Comparison of ENCODE assay signal across 8 cellular contexts in genomic region chr17:60392845-60393702, GRCh38. TPM values are rescaled to one million over a fixed set of nuclear protein-coding genes. Genes with fewer than 3 reads are reported as not detected.
A peak's percentile ranks its signal among the peaks of the same experiment; 100 is the strongest.
DNase-seq lines count a peak whose midpoint lies in the region; ATAC-seq and TF ChIP-seq lines count a peak whose summit lies in the region.

No MANE protein-coding gene starts in this region.

- H3K56ac ChIP-seq in H9 (ENCODE audit: insufficient read length, low read depth, low read length): peak overlapping the region; percentile 41

- no peaks in the 10 kb centered on the region for H4K20me1 ChIP-seq in H9 (ENCODE audit: control insufficient read depth, insufficient read depth, insufficient read length)

- TF ChIP-seq CTCF in H9 (conservative IDR thresholded peaks at IDR 0.05): no peak
- TF ChIP-seq CTCF in osteocyte (IDR thresholded peaks at IDR 0.05): no peak

- H2BK5ac ChIP-seq in H9 (ENCODE audit: insufficient read length, low read length): peak overlapping the region; percentile 5

- peak overlapping the region; percentile 90 for H3K14ac ChIP-seq in H9 (ENCODE audit: insufficient read depth, low read length)

- peak; percentile 32 for DNase-seq in Ammon's horn (ENCODE audit: low spot score)
- DNase-seq in H9: no peak
- DNase-seq in NCI-H524 (lab: John Stamatoyannopoulos, UW): peak; percentile 43 to 68
- peak; percentile 32 to 41 for DNase-seq in activated T-cell treated with anti-CD3 and anti-CD28 coated beads, Interleukin-2, amount 50 U/mL, for 72 hours
- peak; percentile 65 for DNase-seq in fibroblast of peridontal ligament (ENCODE audit: extremely low read depth)
- DNase-seq in osteocyte (ENCODE audit: extremely low spot score, unreplicated experiment): no peak

- no peaks in the 10 kb centered on the region for H3K9me3 ChIP-seq in H9 (ENCODE audit: control insufficient read depth, low read depth, low read length)

- H3K4me1 ChIP-seq in H9 (ENCODE audit: insufficient read depth, low read length): peaks cover 5% of the 10 kb centered on the region; the same call in 1 of the 2 replicates

- no peak overlapping the region for H4K8ac ChIP-seq in H9 (replicated peaks; ENCODE audit: insufficient read length, low read depth, low read length)

- no CpG with 5 or more reads among the region's 17 CpGs for WGBS in H9 (ENCODE audit: extremely low coverage, insufficient read length, low lambda C conversion rate)

- peak overlapping the region; percentile 91 for H3K27ac ChIP-seq in H9 (ENCODE audit: insufficient read length, low read depth, low read length)

- H3K27me3 ChIP-seq in H9 (ENCODE audit: insufficient read depth, low read length): no peaks in the 10 kb centered on the region

- peak overlapping the region; percentile 63 for H3K9ac ChIP-seq in H9 (ENCODE audit: extremely low read depth, insufficient read length, low read length)

- H3K79me2 ChIP-seq in H9 (ENCODE audit: insufficient read depth, low read length): peaks cover 21% of the 10 kb centered on the region; the same call in 1 of the 2 replicates

- H3K4me1 Mint-ChIP-seq in H9: peaks cover 30 to 33% of the 10 kb centered on the region in 2 experiments
- H3K4me1 Mint-ChIP-seq in activated T-cell treated with anti-CD3 and anti-CD28 coated beads, Interleukin-2, amount 50 U/mL, for 72 hours (ENCODE audit: low read depth): peaks cover 48% of the 10 kb centered on the region
- H3K4me1 Mint-ChIP-seq in osteocyte (ENCODE audit: unreplicated experiment): peaks cover 32% of the 10 kb centered on the region

- H3T11ph ChIP-seq in H9 (ENCODE audit: low read length): no peak overlapping the region

- no peaks in the 10 kb centered on the region for H3K36me3 Mint-ChIP-seq in H9 (ENCODE audit: insufficient read depth in 1 of 3, low read depth in 3 of 3)
- H3K36me3 Mint-ChIP-seq in activated T-cell treated with anti-CD3 and anti-CD28 coated beads, Interleukin-2, amount 50 U/mL, for 72 hours (ENCODE audit: insufficient read depth in 2 of 2): peaks cover 4 to 5% of the 10 kb centered on the region in 2 donors
- no peaks in the 10 kb centered on the region for H3K36me3 Mint-ChIP-seq in osteocyte (ENCODE audit: unreplicated experiment)

- H4K5ac ChIP-seq in H9 (ENCODE audit: insufficient read length, low read depth, low read length): peak overlapping the region; percentile 5

- peak overlapping the region; percentile 76 for H3K4me2 ChIP-seq in H9 (ENCODE audit: insufficient read depth, insufficient read length, low read length)

- H2BK120ac ChIP-seq in H9 (ENCODE audit: low read depth, low read length, poor library complexity, severe bottlenecking): no peak overlapping the region

- peaks cover 10% of the 10 kb centered on the region for H3K23me2 ChIP-seq in H9 (ENCODE audit: insufficient read length, low read depth, low read length, poor library complexity, severe bottlenecking)

- H3K23ac ChIP-seq in H9 (ENCODE audit: insufficient read length, low read depth, low read length): no peak overlapping the region

- no peak overlapping the region for H3K4ac ChIP-seq in H9 (ENCODE audit: low read depth, low read length)

- no peak for ATAC-seq in activated T-cell treated with anti-CD3 and anti-CD28 coated beads, Interleukin-2, amount 50 U/mL, for 72 hours (replicated peaks in 1 of 2)
- ATAC-seq in GM19395 (IDR thresholded peaks at IDR 0.05; ENCODE audit: unreplicated experiment): no peak
- ATAC-seq in GM18502 (IDR thresholded peaks at IDR 0.05; ENCODE audit: poor library complexity, unreplicated experiment): no peak

- H3K9me3 Mint-ChIP-seq in H9 (no peaks in the 10 kb centered on the region), osteocyte (ENCODE audit: unreplicated experiment) (no peaks in the 10 kb centered on the region)
- H3K9me3 Mint-ChIP-seq in activated T-cell treated with anti-CD3 and anti-CD28 coated beads, Interleukin-2, amount 50 U/mL, for 72 hours: no peaks in the 10 kb centered on the region

- no peak overlapping the region for H2AFZ ChIP-seq in H9 (ENCODE audit: low read length)

- no peaks in the 10 kb centered on the region for H3K27me3 Mint-ChIP-seq in H9 (ENCODE audit: low read depth)
- H3K27me3 Mint-ChIP-seq in activated T-cell treated with anti-CD3 and anti-CD28 coated beads, Interleukin-2, amount 50 U/mL, for 72 hours (ENCODE audit: low read depth): no peaks in the 10 kb centered on the region
- H3K27me3 Mint-ChIP-seq in osteocyte (ENCODE audit: unreplicated experiment): no peaks in the 10 kb centered on the region

- peak overlapping the region; percentile 89 to 98 for H3K4me3 Mint-ChIP-seq in H9
- H3K4me3 Mint-ChIP-seq in activated T-cell treated with anti-CD3 and anti-CD28 coated beads, Interleukin-2, amount 50 U/mL, for 72 hours: peak overlapping the region; percentile 91 to 95
- peak overlapping the region; percentile 88 for H3K4me3 Mint-ChIP-seq in osteocyte (ENCODE audit: unreplicated experiment)

- H3K27ac Mint-ChIP-seq in H9: peak overlapping the region; percentile 97 to 100 (median 99)
- H3K27ac Mint-ChIP-seq in activated T-cell treated with anti-CD3 and anti-CD28 coated beads, Interleukin-2, amount 50 U/mL, for 72 hours: peak overlapping the region; percentile 91
- peak overlapping the region; percentile 99 for H3K27ac Mint-ChIP-seq in osteocyte (ENCODE audit: unreplicated experiment)

- no peak overlapping the region for H2BK20ac ChIP-seq in H9 (ENCODE audit: low read depth, low read length, poor library complexity, severe bottlenecking)

- no peak overlapping the region for H4K91ac ChIP-seq in H9 (ENCODE audit: insufficient read length, low read depth, low read length)

- no peak overlapping the region for H2AK5ac ChIP-seq in H9 (ENCODE audit: insufficient read length, low read length)

- no peak overlapping the region for H2BK12ac ChIP-seq in H9 (ENCODE audit: insufficient read length, low read depth, low read length)

- peak overlapping the region; percentile 91 for H3K18ac ChIP-seq in H9 (ENCODE audit: insufficient read length, low read depth, low read length)

- no peak overlapping the region for H2BK15ac ChIP-seq in H9 (ENCODE audit: low read depth, low read length)

- no peaks in the 10 kb centered on the region for H3K79me1 ChIP-seq in H9 (ENCODE audit: insufficient read depth, low read depth, low read length, poor library complexity, severe bottlenecking)

RNA-seq across cellular contexts. Expression of gene USP32, which starts 1.1 kb away (rescaled TPM):
- 73.5 and 74.7 TPM in 2 replicates for total RNA-seq in H9 (2021)
- 10 to 100 TPM; 42.4 to 48.8 TPM for total RNA-seq in activated T-cell treated with anti-CD3 and anti-CD28 coated beads, Interleukin-2, amount 50 U/mL, for 72 hours
- 53.6 TPM in 2 replicates for total RNA-seq in osteocyte

RNA-seq across cellular contexts. Expression of gene CHCT1, which starts 29.2 kb away (rescaled TPM):
- total RNA-seq in H9 (2021): not detected in 2 replicates
- total RNA-seq in activated T-cell treated with anti-CD3 and anti-CD28 coated beads, Interleukin-2, amount 50 U/mL, for 72 hours: under 1 TPM; 0.46 to 0.67 TPM
- total RNA-seq in osteocyte: not detected in 2 replicates

Comparison
In these comparisons a context has a peak if more than half of its experiments do, and no peak if none do; other contexts are left out.
1. DNase-seq: peak in Ammon's horn (single experiment), NCI-H524 (2 of 2), activated T-cell treated with anti-CD3 and anti-CD28 coated beads, Interleukin-2, amount 50 U/mL, for 72 hours (2 of 2) and fibroblast of peridontal ligament (single experiment); none in H9 (single experiment) and osteocyte (single experiment).
2. Peak in every context shown above with its lines, with median percentiles within 50 percentile points of each other: H3K27ac Mint-ChIP-seq and H3K4me3 Mint-ChIP-seq.